In genomic region chr2:70248145-70248809, GRCh38 we compare ENCODE assay signal across 8 cellular contexts. TPM values are rescaled to one million over a fixed set of nuclear protein-coding genes. Genes with fewer than 3 reads are reported as not detected.
DNase-seq lines count a peak whose midpoint lies in the region; ATAC-seq and TF ChIP-seq lines count a peak whose summit lies in the region.

Gene TIA1 (minus strand): TSS chr2:70248628. CDS start chr2:70248430, 198 bp downstream.

- TF ChIP-seq EP300 in upper lobe of left lung (IDR thresholded peaks at IDR 0.05) = no peak

- H3K36me3 ChIP-seq in adipocyte (ENCODE audit: control insufficient read depth, insufficient read depth, low read length, severe bottlenecking) (no peaks in the 10 kb centered on the region), heart left ventricle (peaks cover 0 to 8% (median 0%) of the 10 kb centered on the region in 9 donors), upper lobe of left lung (no peaks in the 10 kb centered on the region)

- intact Hi-C loops in heart left ventricle (cut with DNase I) (loop anchor here in 5 of 10 donors (2.0 to 5.0 kb wide), 6 partner anchors 44 to 336 kb away; partner anchors contain the start of genes SNRPG (in 3 of the 5), FAM136A (in 2 of the 5), C2orf42 (in 1 of the 5) and PCBP1 (in 1 of the 5)), posterior cingulate gyrus (cut with DNase I) (loop anchor here (1.0 to 5.0 kb wide), 2 partner anchors 44 to 57 kb away; partner anchors contain the start of genes C2orf42 and SNRPG)

- peak; percentile 98 for ATAC-seq in HG02798 (IDR thresholded peaks at IDR 0.05; ENCODE audit: poor library complexity, unreplicated experiment)
- peak; percentile 98 to 99 (median 98) for ATAC-seq in heart left ventricle
- peak; percentile 99 for ATAC-seq in upper lobe of left lung (ENCODE audit: low FRiP score in 2 of 2)

- 0 to 1% (median 0%) methylated on average over 24 to 47 of the region's 47 CpGs for WGBS in heart left ventricle, 4 donors
- 0 to 1% methylated on average over 44 to 47 of the region's 47 CpGs for WGBS in upper lobe of left lung, 2 donors

- H3K27me3 ChIP-seq in adipocyte (replicated peaks; ENCODE audit: control insufficient read depth, insufficient read depth, low read length) (no peaks in the 10 kb centered on the region), heart left ventricle (no peaks in the 10 kb centered on the region), upper lobe of left lung (no peaks in the 10 kb centered on the region)

- TF ChIP-seq CTCF in GM12875 (IDR thresholded peaks at IDR 0.05; ENCODE audit: borderline replicate concordance, insufficient read depth, low read depth, low read length) = no peak
- no peak for TF ChIP-seq CTCF in heart left ventricle (IDR thresholded peaks at IDR 0.05)
- peak in 1 of 6 experiments; percentile 20 for TF ChIP-seq CTCF in upper lobe of left lung (IDR thresholded peaks at IDR 0.05)

- no peaks in the 10 kb centered on the region for H3K9me3 ChIP-seq in adipocyte (ENCODE audit: control insufficient read depth, low read length)
- H3K9me3 ChIP-seq in heart left ventricle = no peaks in the 10 kb centered on the region
- no peaks in the 10 kb centered on the region for H3K9me3 ChIP-seq in upper lobe of left lung

- H3K4me3 ChIP-seq in GM12875 (ENCODE audit: low read depth, low read length) (peak within 1 kb of the TSS; percentile 73), adipocyte (ENCODE audit: low read length) (peak within 1 kb of the TSS; percentile 94), heart left ventricle (peak within 1 kb of the TSS; percentile 52 to 98 (median 82)), upper lobe of left lung (peak within 1 kb of the TSS; percentile 63 to 95 (median 79))

- DNase-seq in NCI-H1436 (lab: John Stamatoyannopoulos, UW) = peak; percentile 99
- DNase-seq in T follicular helper cell (ENCODE audit: low read depth) = peak; percentile 98
- peak; percentile 100 for DNase-seq in adipocyte (ENCODE audit: low read depth)
- DNase-seq in heart left ventricle = peak; percentile 98 to 99 (median 99)
- DNase-seq in posterior cingulate gyrus = peak; percentile 90 to 99 (median 94)
- DNase-seq in upper lobe of left lung = peak; percentile 95 to 99

- H3K9ac ChIP-seq in adipocyte (ENCODE audit: low read length) = peak within 1 kb of the TSS; percentile 98

- peak; percentile 23 to 86 for TF ChIP-seq POLR2A in heart left ventricle (IDR thresholded peaks at IDR 0.05)
- peak in 3 of 4 donors; percentile 79 to 82 (median 80) for TF ChIP-seq POLR2A in upper lobe of left lung (IDR thresholded peaks at IDR 0.05)

- H3K4me1 ChIP-seq in adipocyte (ENCODE audit: control insufficient read depth, insufficient read depth, low read length) (peaks cover 13% of the 10 kb centered on the region), heart left ventricle (peaks cover 2 to 44% (median 33%) of the 10 kb centered on the region in 12 donors), upper lobe of left lung (peaks cover 25 to 36% (median 31%) of the 10 kb centered on the region in 4 donors)

- peak within 1 kb of the TSS; percentile 91 to 99 (median 96) for H3K27ac ChIP-seq in heart left ventricle
- H3K27ac ChIP-seq in upper lobe of left lung = peak within 1 kb of the TSS; percentile 94 to 98 (median 97)

RNA-seq across cellular contexts. Expression of gene TIA1, which starts in this region (rescaled TPM):
- total RNA-seq in heart left ventricle = 10 to 100 TPM; 26.1 to 53.0 (median 42.1) TPM
- polyA plus RNA-seq in heart left ventricle = 10 to 100 TPM; 18.7 to 47.7 TPM
- 100 to 1,000 TPM in 3 of 6 donors, 10 to 100 TPM in 3; 51.4 to 292 (median 101) TPM for total RNA-seq in upper lobe of left lung

Comparison
In these comparisons a context has a peak if more than half of its experiments do, and no peak if none do; other contexts are left out.
1. Peak in every context shown above with its lines: DNase-seq, ATAC-seq, H3K4me3 ChIP-seq and H3K27ac ChIP-seq.